In genomic region chr12:103312742-103313354, GRCh38 we compare ENCODE assay signal across 9 cellular contexts.
"Had no signal": no experiment of that assay in that cellular context is flagged by ENCODE, and none has a peak within 500 bp of the region (broad histone marks: within the 10 kb centered on the region; RNA-seq: fewer than 3 reads in every experiment).

No MANE protein-coding gene starts in this region.

- FAIRE-seq: HTR-8/SVneo, K562 had no signal

- H3K27ac Mint-ChIP-seq: HFFc6 had no signal

- DNase-seq: GM23248, GOT3, H7, HFFc6, IMR-90 had no signal

- H3K4me1 ChIP-seq: HAP-1 had no signal

- ATAC-seq: HCT116, K562 had no signal

- H2AFZ ChIP-seq: GM23248 had no signal

- H3K36me3 ChIP-seq: HAP-1 had no signal

- H3K4me3 ChIP-seq: GM23248, HAP-1, K562 had no signal

- H3K4me3 Mint-ChIP-seq: HFFc6 had no signal

- H3K9me3 ChIP-seq: HAP-1 had no signal

- H3K9ac ChIP-seq: GM23248 had no signal

- H3K27ac ChIP-seq: GM23248 had no signal
